8 cellular contexts compared by ENCODE assay signal in genomic region chr3:64399205-64399800, GRCh38.
A peak's percentile ranks its signal among the peaks of the same experiment; 100 is the strongest.
DNase-seq lines count a peak whose midpoint lies in the region; ATAC-seq, FAIRE-seq and TF ChIP-seq lines count a peak whose summit lies in the region.

No MANE protein-coding gene starts in this region.

- H3K9me2 ChIP-seq in MM.1S (replicated peaks; ENCODE audit: insufficient read depth, low read length) = no peaks in the 10 kb centered on the region

- intact Hi-C loops in left ventricle myocardium superior (cut with micrococcal nuclease) = loop anchor here (2.0 kb wide), 1 partner anchor 369 kb away; no protein-coding TSS in a partner anchor
- intact Hi-C loops in gastrocnemius medialis (cut with DNase I; ENCODE audit: low total_unique reads) = loop anchor here (1.0 kb wide), 1 partner anchor 369 kb away; no protein-coding TSS in a partner anchor

- H3K9ac ChIP-seq in MM.1S (ENCODE audit: low read length) = no peak overlapping the region

- TF ChIP-seq CTCF in MM.1S (IDR thresholded peaks at IDR 0.05; ENCODE audit: low read length) (peak; percentile 84), gastrocnemius medialis (IDR thresholded peaks at IDR 0.05 in 4 of 5, conservative IDR thresholded peaks at IDR 0.05 in 1 of 5) (peak in 4 of 5 experiments; percentile 23 to 60 (median 54))

- in situ Hi-C loops in gastrocnemius medialis (cut with MboI; ENCODE audit: low sequenced_read_pairs in 4 of 4) = loop anchor here in 2 of 4 donors (10.0 to 25.0 kb wide), 2 partner anchors 362 to 365 kb away; no protein-coding TSS in a partner anchor

- no peaks in the 10 kb centered on the region for H3K36me3 ChIP-seq in MM.1S (replicated peaks; ENCODE audit: insufficient read depth, low read length)
- H3K36me3 ChIP-seq in gastrocnemius medialis = no peaks in the 10 kb centered on the region

- H3K4me2 ChIP-seq in MM.1S (ENCODE audit: low read depth, low read length) = no peak overlapping the region

- no peaks in the 10 kb centered on the region for H3K36me3 Mint-ChIP-seq in activated CD8-positive, alpha-beta T cell treated with anti-CD3 and anti-CD28 coated beads, Interleukin-2, amount 10 ng/mL, durations not matched to agents 7 days and 5 days (ENCODE audit: low read depth)
- no peaks in the 10 kb centered on the region for H3K36me3 Mint-ChIP-seq in immature natural killer cell

- H3K4me3 ChIP-seq in MM.1S (ENCODE audit: low read length) = no peak overlapping the region
- no peak overlapping the region for H3K4me3 ChIP-seq in gastrocnemius medialis

- H3K79me2 ChIP-seq in MM.1S (ENCODE audit: low read length) = no peaks in the 10 kb centered on the region

- no peaks in the 10 kb centered on the region for H4K20me1 ChIP-seq in MM.1S (ENCODE audit: insufficient read depth, low read length)

- DNase-seq in CD1c-positive myeloid dendritic cell (ENCODE audit: extremely low spot score) = peak; percentile 7
- peak; percentile 3 for DNase-seq in GM18507 (ENCODE audit: extremely low spot score, insufficient read length, low read depth)
- DNase-seq in MM.1S = peak; percentile 69
- peak; percentile 28 for DNase-seq in activated CD8-positive, alpha-beta T cell treated with anti-CD3 and anti-CD28 coated beads, Interleukin-2, amount 10 ng/mL, durations not matched to agents 7 days and 5 days
- no peak for DNase-seq in left ventricle myocardium superior
- DNase-seq in gastrocnemius medialis = no peak
- DNase-seq in immature natural killer cell = no peak
- DNase-seq in OCI-M2 (lab: John Stamatoyannopoulos, UW; ENCODE audit: unreplicated experiment) = no peak

- no peaks in the 10 kb centered on the region for H3K27me3 Mint-ChIP-seq in activated CD8-positive, alpha-beta T cell treated with anti-CD3 and anti-CD28 coated beads, Interleukin-2, amount 10 ng/mL, durations not matched to agents 7 days and 5 days (ENCODE audit: low read depth)
- peaks cover 0 to 2% (median 0%) of the 10 kb centered on the region in 3 donors for H3K27me3 Mint-ChIP-seq in immature natural killer cell (ENCODE audit: low read depth in 3 of 3)

- H3F3A ChIP-seq in MM.1S (ENCODE audit: insufficient read depth, low read length) = peaks cover 4% of the 10 kb centered on the region; the same call in 1 of the 2 replicates

- no peaks in the 10 kb centered on the region for H3K9me3 Mint-ChIP-seq in activated CD8-positive, alpha-beta T cell treated with anti-CD3 and anti-CD28 coated beads, Interleukin-2, amount 10 ng/mL, durations not matched to agents 7 days and 5 days (ENCODE audit: insufficient read depth)
- peaks cover 0 to 2% (median 0%) of the 10 kb centered on the region in 6 donors for H3K9me3 Mint-ChIP-seq in immature natural killer cell

- no peak for TF ChIP-seq POLR2A in gastrocnemius medialis (IDR thresholded peaks at IDR 0.05)

- H3K4me3 Mint-ChIP-seq in activated CD8-positive, alpha-beta T cell treated with anti-CD3 and anti-CD28 coated beads, Interleukin-2, amount 10 ng/mL, durations not matched to agents 7 days and 5 days = no peak overlapping the region
- no peak overlapping the region for H3K4me3 Mint-ChIP-seq in immature natural killer cell

- H2AFZ ChIP-seq in MM.1S (ENCODE audit: low read length) = no peak overlapping the region

- ATAC-seq in activated CD8-positive, alpha-beta T cell treated with anti-CD3 and anti-CD28 coated beads, Interleukin-2, amount 10 ng/mL, durations not matched to agents 7 days and 5 days = no peak
- ATAC-seq in left ventricle myocardium superior (peak; percentile 72), gastrocnemius medialis (no peak)

- CTCF ChIA-PET in activated CD8-positive, alpha-beta T cell treated with anti-CD3 and anti-CD28 coated beads, Interleukin-2, amount 10 ng/mL, durations not matched to agents 7 days and 5 days (lab: Charles Lee) = interaction anchor here (0.5 to 1.6 kb wide), 4 partner anchors 41 to 370 kb away, joined by 3 to 5 read pairs (median 4); no protein-coding TSS in a partner anchor

- H3K9me3 ChIP-seq in MM.1S (replicated peaks; ENCODE audit: insufficient read depth, low read length) (no peaks in the 10 kb centered on the region), gastrocnemius medialis (no peaks in the 10 kb centered on the region)

- H3K27me3 ChIP-seq in MM.1S (replicated peaks; ENCODE audit: insufficient read depth, low read length) (no peaks in the 10 kb centered on the region), gastrocnemius medialis (no peaks in the 10 kb centered on the region)

- H3K4me1 Mint-ChIP-seq in activated CD8-positive, alpha-beta T cell treated with anti-CD3 and anti-CD28 coated beads, Interleukin-2, amount 10 ng/mL, durations not matched to agents 7 days and 5 days (ENCODE audit: low read depth) = no peaks in the 10 kb centered on the region
- H3K4me1 Mint-ChIP-seq in immature natural killer cell = no peaks in the 10 kb centered on the region

- no peak overlapping the region for H3K27ac ChIP-seq in MM.1S (ENCODE audit: low read length)
- H3K27ac ChIP-seq in gastrocnemius medialis = no peak overlapping the region

- peak; percentile 58 for FAIRE-seq in GM18507 (lab: Jason Lieb, UNC)

- no peak overlapping the region for H3K27ac Mint-ChIP-seq in activated CD8-positive, alpha-beta T cell treated with anti-CD3 and anti-CD28 coated beads, Interleukin-2, amount 10 ng/mL, durations not matched to agents 7 days and 5 days
- H3K27ac Mint-ChIP-seq in immature natural killer cell = no peak overlapping the region

- H3K4me1 ChIP-seq in MM.1S (ENCODE audit: low read length) = peaks cover 23% of the 10 kb centered on the region
- H3K4me1 ChIP-seq in gastrocnemius medialis = no peaks in the 10 kb centered on the region

- POLR2A ChIA-PET in activated CD8-positive, alpha-beta T cell treated with anti-CD3 and anti-CD28 coated beads, Interleukin-2, amount 10 ng/mL, durations not matched to agents 7 days and 5 days (lab: Charles Lee) = no interaction called here

Comparison
In these comparisons a context has a peak if more than half of its experiments do, and no peak if none do; other contexts are left out.
1. DNase-seq: peak in CD1c-positive myeloid dendritic cell (single experiment), GM18507 (single experiment), MM.1S (single experiment) and activated CD8-positive, alpha-beta T cell treated with anti-CD3 and anti-CD28 coated beads, Interleukin-2, amount 10 ng/mL, durations not matched to agents 7 days and 5 days (single experiment); none in left ventricle myocardium superior (single experiment), gastrocnemius medialis (0 of 2), immature natural killer cell (0 of 3) and OCI-M2 (single experiment).